Comparison of ENCODE assay signal across 11 cellular contexts in the genomic region with DNA sequence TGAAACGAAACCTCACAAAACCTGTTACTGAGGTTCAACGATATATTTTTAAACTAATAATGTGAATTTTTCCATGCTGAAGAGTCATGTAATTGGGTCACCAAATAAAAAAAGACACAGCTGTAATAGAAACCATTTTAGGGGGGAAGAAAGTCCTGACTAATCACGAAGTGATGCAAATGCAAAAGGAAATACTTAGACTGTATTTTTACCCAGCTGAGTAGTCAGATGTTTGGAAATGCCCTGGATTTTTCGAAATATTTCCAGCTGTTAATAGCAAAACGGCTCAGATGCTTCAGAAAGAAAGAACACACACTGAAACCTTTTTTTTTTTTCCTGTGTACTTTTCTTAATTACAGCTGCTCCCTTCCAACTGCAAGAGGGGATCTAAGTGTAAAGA.
DNase-seq lines count a peak whose midpoint lies in the region; ATAC-seq, FAIRE-seq and TF ChIP-seq lines count a peak whose summit lies in the region.
"Had no signal": no experiment of that assay in that cellular context is flagged by ENCODE, and none has a peak within 500 bp of the region (broad histone marks: within the 10 kb centered on the region; RNA-seq: fewer than 3 reads in every experiment).

No MANE protein-coding gene starts in this region.

- H3K27ac ChIP-seq in hepatocyte (peak overlapping the region; percentile 32), subcutaneous abdominal adipose tissue (ENCODE audit: low read depth, low read length) (peak overlapping the region; percentile 74), small intestine (ENCODE audit: low read depth in 1 of 2, low read length in 1 of 2) (no peak overlapping the region)

- H3K27me3 ChIP-seq in hepatocyte, result no peaks in the 10 kb centered on the region
- peaks cover 3 to 10% (median 5%) of the 10 kb centered on the region in 5 donors for H3K27me3 ChIP-seq in subcutaneous abdominal adipose tissue (ENCODE audit: control insufficient read depth in 5 of 5, insufficient read depth in 4 of 5, low read length in 5 of 5)
- no peaks in the 10 kb centered on the region for H3K27me3 ChIP-seq in small intestine (ENCODE audit: control insufficient read depth in 2 of 2, insufficient read depth in 2 of 2, low read length in 2 of 2)

- WGBS in hepatocyte (ENCODE audit: low lambda C conversion rate, missing lambda C conversion rate), result 66% methylated on average over 5 of the region's 5 CpGs
- WGBS in small intestine, 3 donors, result 51 to 81% (median 58%) methylated on average over 5 of the region's 5 CpGs

- H3K36me3 ChIP-seq in hepatocyte (replicated peaks; ENCODE audit: insufficient read depth, low read depth) (no peaks in the 10 kb centered on the region), subcutaneous abdominal adipose tissue (ENCODE audit: control insufficient read depth in 5 of 5, insufficient read depth in 5 of 5, low read length in 5 of 5) (no peaks in the 10 kb centered on the region), small intestine (ENCODE audit: control insufficient read depth in 2 of 2, insufficient read depth in 2 of 2, low read length in 2 of 2) (no peaks in the 10 kb centered on the region)

- H3K79me2 ChIP-seq in hepatocyte, result no peaks in the 10 kb centered on the region

- H2AFZ ChIP-seq in hepatocyte, result no peak overlapping the region

- peak overlapping the region in 1 of 5 donors; percentile 32 for H3K9ac ChIP-seq in subcutaneous abdominal adipose tissue (ENCODE audit: low read length in 5 of 5)

- peak; percentile 89 for DNase-seq in HCEC 1CT
- peak; percentile 59 to 86 for DNase-seq in cardiac fibroblast (ENCODE audit: low read depth in 2 of 2)
- DNase-seq in hepatocyte (ENCODE audit: low spot score), result no peak
- no peak for DNase-seq in small intestine
- no peak for DNase-seq in SIG-M5 treated with dmso at 0.1 percent for 504 hours (lab: John Stamatoyannopoulos, UW; ENCODE audit: unreplicated experiment)
- DNase-seq: NCI-H146 had no signal

- H3K9me3 ChIP-seq in hepatocyte (ENCODE audit: low read depth) (no peaks in the 10 kb centered on the region), subcutaneous abdominal adipose tissue (ENCODE audit: control insufficient read depth in 5 of 5, low read length in 5 of 5) (no peaks in the 10 kb centered on the region), small intestine (ENCODE audit: control insufficient read depth, low read depth) (no peaks in the 10 kb centered on the region)

- H3K4me3 ChIP-seq in cardiac fibroblast (replicated peaks in 1 of 2; ENCODE audit: low read depth in 2 of 2, low read length in 2 of 2) (no peak overlapping the region), hepatocyte (no peak overlapping the region), subcutaneous abdominal adipose tissue (ENCODE audit: low read depth in 1 of 5, low read length in 5 of 5) (peak overlapping the region in 1 of 5 donors; percentile 43), small intestine (ENCODE audit: low read depth in 1 of 2, low read length in 2 of 2) (no peak overlapping the region)

- no peaks in the 10 kb centered on the region for H4K20me1 ChIP-seq in hepatocyte (ENCODE audit: insufficient read depth, poor library complexity, severe bottlenecking)

- FAIRE-seq in small intestine (lab: Jason Lieb, UNC), result no peak
- FAIRE-seq: D721Med had no signal

- no peaks in the 10 kb centered on the region for H3K9me2 ChIP-seq in hepatocyte (replicated peaks; ENCODE audit: insufficient read depth)

- ATAC-seq in HG02759 (IDR thresholded peaks at IDR 0.05; ENCODE audit: unreplicated experiment) (no peak), GM21367 (IDR thresholded peaks at IDR 0.05; ENCODE audit: unreplicated experiment) (no peak)
- ATAC-seq: left lobe of liver had no signal

- no peak for TF ChIP-seq CTCF in cardiac fibroblast (IDR thresholded peaks at IDR 0.05; ENCODE audit: low read depth, low read length)
- no peak for TF ChIP-seq CTCF in hepatocyte (IDR thresholded peaks at IDR 0.05; ENCODE audit: poor library complexity)

- H3K4me1 ChIP-seq in hepatocyte (ENCODE audit: insufficient read depth) (no peaks in the 10 kb centered on the region), subcutaneous abdominal adipose tissue (ENCODE audit: control insufficient read depth in 5 of 5, insufficient read depth in 5 of 5, low read length in 5 of 5) (peaks cover 0 to 32% (median 19%) of the 10 kb centered on the region in 5 donors), small intestine (ENCODE audit: control insufficient read depth in 2 of 2, insufficient read depth in 1 of 2, low read depth in 1 of 2, low read length in 1 of 2) (peaks cover 3 to 4% of the 10 kb centered on the region in 2 donors)

- no peak overlapping the region for H3K4me2 ChIP-seq in hepatocyte

Comparison
In these comparisons a context has a peak if more than half of its experiments do, and no peak if none do; other contexts are left out.
1. DNase-seq: peak in HCEC 1CT (single experiment) and cardiac fibroblast (2 of 2); none in hepatocyte (single experiment), small intestine (single experiment) and SIG-M5 treated with dmso at 0.1 percent for 504 hours (single experiment).
2. H3K27ac ChIP-seq: peak in hepatocyte (single experiment) and subcutaneous abdominal adipose tissue (single experiment); none in small intestine (0 of 2).